8 cellular contexts compared by ENCODE assay signal in the genomic region with DNA sequence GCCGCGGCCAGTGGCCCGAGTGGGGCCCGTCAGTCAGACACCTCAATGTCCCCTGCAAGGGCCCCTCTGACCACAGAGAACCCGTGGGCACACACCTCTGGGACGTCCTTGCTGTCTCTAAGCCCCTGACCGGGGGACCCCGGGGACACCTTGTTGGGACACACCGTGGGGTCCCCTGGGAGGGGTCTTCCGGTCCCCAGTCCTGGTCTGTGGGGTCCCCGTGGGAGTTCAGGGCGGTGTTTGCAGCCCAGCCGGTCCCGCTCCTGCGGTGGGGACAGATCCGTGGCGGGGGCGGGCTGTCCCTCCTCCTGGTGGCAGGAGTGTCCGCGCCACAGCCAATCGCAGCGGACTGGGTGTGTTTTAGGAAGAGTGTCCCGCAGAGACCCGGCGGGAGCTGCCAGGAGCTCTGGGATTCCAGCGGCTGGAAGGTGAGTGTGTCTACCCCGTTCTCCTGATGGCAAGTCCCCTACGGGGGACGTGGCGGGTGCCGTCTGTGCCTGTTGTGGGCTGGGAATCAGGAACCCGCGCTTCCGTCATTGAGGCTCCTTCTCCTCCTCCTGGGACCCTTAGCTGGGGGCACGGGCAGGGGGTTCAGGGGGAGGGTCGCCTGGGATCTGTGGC. TPM values are rescaled to one million over a fixed set of nuclear protein-coding genes. Genes with fewer than 3 reads are reported as not detected.
DNase-seq lines count a peak whose midpoint lies in the region; ATAC-seq and TF ChIP-seq lines count a peak whose summit lies in the region.

No MANE protein-coding gene starts in this region.

- DNase-seq in GM04504 (ENCODE audit: low read depth) (peak; percentile 19), Peyer's patch (peak; percentile 60 to 86 (median 83)), brain microvascular endothelial cell (no peak), iPS-NIHi7 (ENCODE audit: extremely low spot score) (peak; percentile 79), NCI-H446 treated with DMSO at 0.1 percent for 48 hours (lab: John Stamatoyannopoulos, UW) (no peak), DMS79 treated with DMSO at 0.1 percent for 48 hours (lab: John Stamatoyannopoulos, UW) (no peak)
- peak; percentile 14 to 44 for DNase-seq in stimulated activated CD4-positive, alpha-beta T cell treated with anti-CD3 and anti-CD28 coated beads, Interleukin-12 subunit alpha, Interleukin-12 subunit beta, amount 100 ng/mL, for 24 hours (ENCODE audit: low read depth in 2 of 2)

- in situ Hi-C loops in brain microvascular endothelial cell (cut with HindIII; ENCODE audit: low pct_ligation_motif_present, low sequenced_read_pairs), result no loop called here

- peak; percentile 57 to 67 for TF ChIP-seq POLR2A in Peyer's patch (IDR thresholded peaks at IDR 0.05)

- peak overlapping the region; percentile 31 to 76 (median 44) for H3K27ac ChIP-seq in Peyer's patch
- H3K27ac ChIP-seq in brain microvascular endothelial cell, result no peak overlapping the region

- no peaks in the 10 kb centered on the region for H3K9me3 ChIP-seq in Peyer's patch

- H3K27me3 ChIP-seq in Peyer's patch (no peaks in the 10 kb centered on the region), brain microvascular endothelial cell (replicated peaks) (no peaks in the 10 kb centered on the region)

- peak in 2 of 6 experiments; percentile 42 to 44 for TF ChIP-seq CTCF in Peyer's patch (IDR thresholded peaks at IDR 0.05)
- TF ChIP-seq CTCF in brain microvascular endothelial cell (IDR thresholded peaks at IDR 0.05; ENCODE audit: low read depth, low read length, missing control alignments), result peak; percentile 17

- H3K4me3 ChIP-seq in Peyer's patch (peak overlapping the region; percentile 52 to 74 (median 62)), brain microvascular endothelial cell (ENCODE audit: low read depth, low read length) (peak overlapping the region; percentile 55)

- H3K36me3 ChIP-seq in Peyer's patch (no peaks in the 10 kb centered on the region), brain microvascular endothelial cell (replicated peaks) (no peaks in the 10 kb centered on the region)

- peaks cover 0 to 21% (median 11%) of the 10 kb centered on the region in 4 donors for H3K4me1 ChIP-seq in Peyer's patch

- peak; percentile 87 for ATAC-seq in HG02588 (IDR thresholded peaks at IDR 0.05; ENCODE audit: unreplicated experiment)

RNA-seq across cellular contexts. Expression of a gene that starts 5.1 kb away (rescaled TPM):
- 10 to 100 TPM; 12.7 to 73.4 (median 18.9) TPM for total RNA-seq in Peyer's patch

RNA-seq across cellular contexts. Expression of a gene that starts 42.5 kb away (rescaled TPM):
- total RNA-seq in Peyer's patch, result 10 to 100 TPM; 17.9 to 38.5 (median 30.8) TPM

Comparison
In these comparisons a context has a peak if more than half of its experiments do, and no peak if none do; other contexts are left out.
1. DNase-seq: peak in GM04504 (single experiment), Peyer's patch (3 of 3), iPS-NIHi7 (single experiment) and stimulated activated CD4-positive, alpha-beta T cell treated with anti-CD3 and anti-CD28 coated beads, Interleukin-12 subunit alpha, Interleukin-12 subunit beta, amount 100 ng/mL, for 24 hours (2 of 2); none in brain microvascular endothelial cell (single experiment), NCI-H446 treated with DMSO at 0.1 percent for 48 hours (single experiment) and DMS79 treated with DMSO at 0.1 percent for 48 hours (single experiment).